Comparison of ENCODE assay signal across 8 cellular contexts in the genomic region with DNA sequence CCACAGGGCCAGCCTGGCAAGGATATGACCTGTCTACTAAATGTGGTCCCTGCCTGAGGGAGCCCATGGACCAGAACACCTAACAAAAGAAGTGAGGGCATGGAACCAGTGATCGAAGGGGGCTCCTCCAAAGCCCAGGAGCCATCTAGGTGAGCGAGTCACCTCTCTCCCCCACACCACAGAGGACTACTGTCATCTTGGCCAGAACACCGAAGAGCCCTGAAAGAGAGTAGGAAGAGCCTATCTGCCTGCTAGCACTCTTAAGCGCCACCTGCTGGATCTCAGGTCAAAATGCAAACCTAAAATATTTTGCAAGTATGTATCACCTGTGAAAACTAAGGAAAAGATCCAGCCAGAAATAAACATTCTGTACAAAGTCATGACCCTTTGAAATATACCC.
A peak's percentile ranks its signal among the peaks of the same experiment; 100 is the strongest.
DNase-seq lines count a peak whose midpoint lies in the region; ATAC-seq and TF ChIP-seq lines count a peak whose summit lies in the region.

No MANE protein-coding gene starts in this region.

- H3K27ac ChIP-seq in lower lobe of right lung, result no peak overlapping the region

- H3K27me3 ChIP-seq in lower lobe of right lung (ENCODE audit: low read depth), result no peaks in the 10 kb centered on the region

- peak; percentile 44 for TF ChIP-seq CTCF in lower lobe of right lung (IDR thresholded peaks at IDR 0.05)

- no peaks in the 10 kb centered on the region for H3K9me3 ChIP-seq in lower lobe of right lung

- no peaks in the 10 kb centered on the region for H3K4me1 Mint-ChIP-seq in activated naive CD8-positive, alpha-beta T cell treated with anti-CD3 and anti-CD28 coated beads, Interleukin-2, amount 50 U/mL, for 24 hours
- no peaks in the 10 kb centered on the region for H3K4me1 Mint-ChIP-seq in natural killer cell treated with Interleukin-12 subunit alpha and Interleukin-12 subunit beta and Interleukin-15 and Interleukin-18, amount 100 ng/mL, for 72 hours (ENCODE audit: low read depth in 2 of 2)

- peaks cover 5% of the 10 kb centered on the region for H3K9me3 Mint-ChIP-seq in activated naive CD8-positive, alpha-beta T cell treated with anti-CD3 and anti-CD28 coated beads, Interleukin-2, amount 50 U/mL, for 24 hours
- no peaks in the 10 kb centered on the region for H3K9me3 Mint-ChIP-seq in natural killer cell treated with Interleukin-12 subunit alpha and Interleukin-12 subunit beta and Interleukin-15 and Interleukin-18, amount 100 ng/mL, for 72 hours

- no peak overlapping the region for H3K4me3 ChIP-seq in lower lobe of right lung

- H3K36me3 Mint-ChIP-seq in activated naive CD8-positive, alpha-beta T cell treated with anti-CD3 and anti-CD28 coated beads, Interleukin-2, amount 50 U/mL, for 24 hours (ENCODE audit: low read depth), result no peaks in the 10 kb centered on the region
- no peaks in the 10 kb centered on the region for H3K36me3 Mint-ChIP-seq in natural killer cell treated with Interleukin-12 subunit alpha and Interleukin-12 subunit beta and Interleukin-15 and Interleukin-18, amount 100 ng/mL, for 72 hours

- ATAC-seq in GM21825 (IDR thresholded peaks at IDR 0.05; ENCODE audit: unreplicated experiment) (peak; percentile 63), lower lobe of right lung (no peak)
- no peak for ATAC-seq in activated naive CD8-positive, alpha-beta T cell treated with anti-CD3 and anti-CD28 coated beads, Interleukin-2, amount 50 U/mL, for 24 hours
- no peak for ATAC-seq in natural killer cell treated with Interleukin-12 subunit alpha and Interleukin-12 subunit beta and Interleukin-15 and Interleukin-18, amount 100 ng/mL, for 72 hours

- H3K4me1 ChIP-seq in lower lobe of right lung, result no peaks in the 10 kb centered on the region

- H3K27me3 Mint-ChIP-seq in activated naive CD8-positive, alpha-beta T cell treated with anti-CD3 and anti-CD28 coated beads, Interleukin-2, amount 50 U/mL, for 24 hours, result no peaks in the 10 kb centered on the region
- peaks cover 9 to 27% of the 10 kb centered on the region in 2 donors for H3K27me3 Mint-ChIP-seq in natural killer cell treated with Interleukin-12 subunit alpha and Interleukin-12 subunit beta and Interleukin-15 and Interleukin-18, amount 100 ng/mL, for 72 hours

- H3K36me3 ChIP-seq in lower lobe of right lung, result no peaks in the 10 kb centered on the region

- DNase-seq in activated T-cell treated with anti-CD3 and anti-CD28 coated beads, Interleukin-2, amount 50 U/mL, for 1 hour, result peak; percentile 20
- DNase-seq in activated T-cell treated with anti-CD3 and anti-CD28 coated beads for 4 hours, result no peak
- DNase-seq in NCI-H2171 (lab: John Stamatoyannopoulos, UW), result peak; percentile 0
- peak; percentile 1 for DNase-seq in activated naive CD8-positive, alpha-beta T cell treated with anti-CD3 and anti-CD28 coated beads, Interleukin-2, amount 50 U/mL, for 24 hours
- DNase-seq in lower lobe of right lung, result no peak
- DNase-seq in natural killer cell treated with Interleukin-12 subunit alpha and Interleukin-12 subunit beta and Interleukin-15 and Interleukin-18, amount 100 ng/mL, for 72 hours (ENCODE audit: low spot score), result no peak
- no peak for DNase-seq in NCI-H774 (lab: John Stamatoyannopoulos, UW)

- H3K4me3 Mint-ChIP-seq in activated naive CD8-positive, alpha-beta T cell treated with anti-CD3 and anti-CD28 coated beads, Interleukin-2, amount 50 U/mL, for 24 hours, result no peak overlapping the region
- H3K4me3 Mint-ChIP-seq in natural killer cell treated with Interleukin-12 subunit alpha and Interleukin-12 subunit beta and Interleukin-15 and Interleukin-18, amount 100 ng/mL, for 72 hours, result no peak overlapping the region

- intact Hi-C loops in lower lobe of right lung (cut with DNase I), result no loop called here

- H3K27ac Mint-ChIP-seq in activated naive CD8-positive, alpha-beta T cell treated with anti-CD3 and anti-CD28 coated beads, Interleukin-2, amount 50 U/mL, for 24 hours, result no peak overlapping the region
- no peak overlapping the region for H3K27ac Mint-ChIP-seq in natural killer cell treated with Interleukin-12 subunit alpha and Interleukin-12 subunit beta and Interleukin-15 and Interleukin-18, amount 100 ng/mL, for 72 hours

Comparison
In these comparisons a context has a peak if more than half of its experiments do, and no peak if none do; other contexts are left out.
1. DNase-seq: peak in activated T-cell treated with anti-CD3 and anti-CD28 coated beads, Interleukin-2, amount 50 U/mL, for 1 hour (single experiment), NCI-H2171 (single experiment) and activated naive CD8-positive, alpha-beta T cell treated with anti-CD3 and anti-CD28 coated beads, Interleukin-2, amount 50 U/mL, for 24 hours (single experiment); none in activated T-cell treated with anti-CD3 and anti-CD28 coated beads for 4 hours (single experiment), lower lobe of right lung (single experiment), natural killer cell treated with Interleukin-12 subunit alpha and Interleukin-12 subunit beta and Interleukin-15 and Interleukin-18, amount 100 ng/mL, for 72 hours (single experiment) and NCI-H774 (single experiment).